Comparison of ENCODE assay signal across 1 cellular context in the genomic region with DNA sequence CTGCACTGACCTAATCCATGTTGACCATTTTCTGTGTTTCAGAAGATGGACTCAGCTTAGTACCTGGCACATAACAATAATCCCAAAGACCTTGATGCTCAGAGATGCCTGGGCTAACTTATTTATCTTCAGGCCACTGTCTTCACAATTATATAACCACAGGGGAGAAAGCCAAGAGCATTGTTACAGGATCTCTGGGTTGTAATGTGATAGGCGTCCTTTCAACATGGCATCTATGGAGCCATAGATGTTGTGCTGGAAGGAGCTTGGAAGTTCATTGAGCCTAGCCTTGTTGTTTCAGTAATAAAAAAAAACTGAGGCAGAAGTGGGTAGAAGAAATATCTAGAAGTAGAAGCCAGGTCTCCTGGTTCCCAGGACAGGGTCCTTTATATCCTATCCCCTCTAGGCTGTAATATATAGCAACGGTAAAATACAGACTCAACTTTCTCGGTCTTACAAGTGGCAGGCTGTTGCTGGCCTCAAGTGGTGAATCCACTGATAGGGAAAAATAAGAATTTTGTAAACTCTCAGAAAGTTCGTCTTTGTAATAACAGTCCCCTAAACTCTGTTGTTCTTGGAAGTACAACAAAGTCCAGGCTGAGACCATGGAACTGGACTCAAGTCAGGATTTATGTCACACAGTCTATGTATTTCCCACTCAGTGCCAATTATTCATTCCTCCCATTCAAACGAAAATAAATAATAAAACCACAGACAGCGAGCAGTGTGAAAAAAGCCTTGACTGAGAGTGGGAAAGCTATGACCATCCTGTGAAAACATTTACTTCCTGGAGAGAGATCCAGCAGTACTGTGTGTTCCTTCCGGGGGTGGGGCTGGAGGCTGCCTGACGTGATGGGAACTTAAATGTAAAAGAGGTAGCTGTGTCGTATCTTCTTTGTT.
TF ChIP-seq lines count a peak whose summit lies in the region.

No MANE protein-coding gene starts in this region.

TF ChIP-seq in endothelial cell of umbilical vein, 7 proteins besides CTCF, POLR2A, EP300 and RAD21 (continued from another document):
- TF ChIP-seq MAX (IDR thresholded peaks at IDR 0.05; ENCODE audit: insufficient read depth, insufficient read length): no peak
